In the genomic region with DNA sequence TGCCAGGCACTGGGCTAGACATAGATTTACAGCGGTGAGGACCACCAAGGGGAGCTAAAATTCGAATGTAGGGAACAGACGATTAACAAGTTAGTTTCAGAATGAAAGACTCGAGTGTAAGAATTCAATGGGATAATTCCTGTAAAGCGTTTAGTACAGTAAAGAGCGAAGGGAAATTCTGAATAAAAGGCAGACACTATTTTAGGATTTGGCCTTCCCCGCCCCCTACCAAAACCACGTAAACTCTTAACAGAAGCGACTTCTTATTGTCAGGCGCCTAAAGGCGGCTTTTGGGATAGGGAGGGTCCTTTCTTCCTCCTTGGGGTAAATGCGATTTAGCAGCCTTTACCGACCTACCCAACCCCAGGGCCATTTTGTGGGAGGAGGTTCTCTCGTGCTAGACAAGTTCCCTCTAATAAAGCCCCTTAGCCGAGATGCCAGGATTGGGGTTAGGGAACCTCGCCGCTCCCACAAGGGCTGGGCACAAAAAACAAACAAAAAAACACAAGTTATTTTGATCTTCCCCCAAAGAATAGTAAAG, we compare ENCODE assay signal across 8 cellular contexts. TPM values are rescaled to one million over a fixed set of nuclear protein-coding genes. Genes with fewer than 3 reads are reported as not detected.
DNase-seq lines count a peak whose midpoint lies in the region; ATAC-seq and TF ChIP-seq lines count a peak whose summit lies in the region.

No MANE protein-coding gene starts in this region.

- peak overlapping the region; percentile 92 for H2AFZ ChIP-seq in SU-DHL-6 (ENCODE audit: low read depth, low read length, severe bottlenecking)

- peak overlapping the region; percentile 90 for H3K4me2 ChIP-seq in SU-DHL-6 (ENCODE audit: low read depth, low read length, poor library complexity, severe bottlenecking)

- peaks cover 3% of the 10 kb centered on the region; the same call in 1 of the 2 replicates for H3K36me3 ChIP-seq in SU-DHL-6 (ENCODE audit: low read length)

- peaks cover 37% of the 10 kb centered on the region for H3K4me1 Mint-ChIP-seq in activated CD8-positive, alpha-beta memory T cell treated with anti-CD3 and anti-CD28 coated beads, Interleukin-2, amount 10 ng/mL, durations not matched to agents 7 days and 5 days
- H3K4me1 Mint-ChIP-seq in osteocyte (ENCODE audit: unreplicated experiment), result peaks cover 32% of the 10 kb centered on the region

- CTCF ChIA-PET in activated CD8-positive, alpha-beta memory T cell treated with anti-CD3 and anti-CD28 coated beads, Interleukin-2, amount 10 ng/mL, durations not matched to agents 7 days and 5 days (lab: Charles Lee), result interaction anchor here (1.3 to 1.5 kb wide), 2 partner anchors 9 to 13 kb away, joined by 3 read pairs; a partner anchor contains a TSS

- H3K79me2 ChIP-seq in SU-DHL-6 (ENCODE audit: insufficient read depth, low read length), result peaks cover 44% of the 10 kb centered on the region

- H3K9me2 ChIP-seq in SU-DHL-6 (replicated peaks; ENCODE audit: insufficient read depth, low read length), result no peaks in the 10 kb centered on the region

- H3K9me3 ChIP-seq in SU-DHL-6 (ENCODE audit: insufficient read depth, low read length), result no peaks in the 10 kb centered on the region

- no peak for ATAC-seq in activated CD8-positive, alpha-beta memory T cell treated with anti-CD3 and anti-CD28 coated beads, Interleukin-2, amount 10 ng/mL, durations not matched to agents 7 days and 5 days
- peak; percentile 13 for ATAC-seq in HG03045 (IDR thresholded peaks at IDR 0.05; ENCODE audit: unreplicated experiment)

- H3K36me3 Mint-ChIP-seq in activated CD8-positive, alpha-beta memory T cell treated with anti-CD3 and anti-CD28 coated beads, Interleukin-2, amount 10 ng/mL, durations not matched to agents 7 days and 5 days, result peaks cover 17% of the 10 kb centered on the region
- H3K36me3 Mint-ChIP-seq in osteocyte (ENCODE audit: unreplicated experiment), result peaks cover 11% of the 10 kb centered on the region

- H3K9me3 Mint-ChIP-seq in activated CD8-positive, alpha-beta memory T cell treated with anti-CD3 and anti-CD28 coated beads, Interleukin-2, amount 10 ng/mL, durations not matched to agents 7 days and 5 days (ENCODE audit: low read depth), result no peaks in the 10 kb centered on the region
- no peaks in the 10 kb centered on the region for H3K9me3 Mint-ChIP-seq in osteocyte (ENCODE audit: unreplicated experiment)

- H3K9ac ChIP-seq in SU-DHL-6 (ENCODE audit: low read length), result peak overlapping the region; percentile 67

- H3K4me3 Mint-ChIP-seq in activated CD8-positive, alpha-beta memory T cell treated with anti-CD3 and anti-CD28 coated beads, Interleukin-2, amount 10 ng/mL, durations not matched to agents 7 days and 5 days, result peak overlapping the region; percentile 89
- peak overlapping the region; percentile 100 for H3K4me3 Mint-ChIP-seq in osteocyte (ENCODE audit: unreplicated experiment)

- H3K27me3 ChIP-seq in SU-DHL-6 (ENCODE audit: low read length), result no peaks in the 10 kb centered on the region

- peaks cover 28% of the 10 kb centered on the region for H3F3A ChIP-seq in SU-DHL-6 (ENCODE audit: insufficient read depth)

- peak overlapping the region; percentile 70 for H3K27ac ChIP-seq in SU-DHL-6 (ENCODE audit: low read depth, low read length)

- H3K27me3 Mint-ChIP-seq in activated CD8-positive, alpha-beta memory T cell treated with anti-CD3 and anti-CD28 coated beads, Interleukin-2, amount 10 ng/mL, durations not matched to agents 7 days and 5 days, result peaks cover 2% of the 10 kb centered on the region
- H3K27me3 Mint-ChIP-seq in osteocyte (ENCODE audit: unreplicated experiment), result no peaks in the 10 kb centered on the region

- DNase-seq in activated CD8-positive, alpha-beta memory T cell treated with anti-CD3 and anti-CD28 coated beads, Interleukin-2, amount 10 ng/mL, durations not matched to agents 7 days and 5 days, result no peak
- no peak for DNase-seq in activated CD8-positive, alpha-beta memory T cell treated with anti-CD3 and anti-CD28 coated beads, Interleukin-2, amount 50 U/mL, for 48 hours
- DNase-seq in fibroblast of mammary gland (ENCODE audit: low read depth), result peak; percentile 31
- no peak for DNase-seq in osteocyte (ENCODE audit: extremely low spot score, unreplicated experiment)
- no peak for DNase-seq in iPS-NIHi7 (ENCODE audit: extremely low spot score)
- no peak for DNase-seq in NCI-H1436 treated with DMSO at 0.1 percent for 48 hours (lab: John Stamatoyannopoulos, UW)

- peaks cover 9% of the 10 kb centered on the region for H4K20me1 ChIP-seq in SU-DHL-6 (ENCODE audit: low read depth, low read length)

- TF ChIP-seq CTCF in SU-DHL-6 (IDR thresholded peaks at IDR 0.05; ENCODE audit: insufficient read depth, low read length, poor library complexity, severe bottlenecking) (no peak), fibroblast of mammary gland (conservative IDR thresholded peaks at IDR 0.05; ENCODE audit: control insufficient read depth, insufficient read depth, low read depth, low read length) (no peak), osteocyte (IDR thresholded peaks at IDR 0.05) (no peak)

- peak overlapping the region; percentile 98 for H3K27ac Mint-ChIP-seq in activated CD8-positive, alpha-beta memory T cell treated with anti-CD3 and anti-CD28 coated beads, Interleukin-2, amount 10 ng/mL, durations not matched to agents 7 days and 5 days
- peak overlapping the region; percentile 100 for H3K27ac Mint-ChIP-seq in osteocyte (ENCODE audit: unreplicated experiment)

- peak overlapping the region; percentile 82 for H3K4me3 ChIP-seq in SU-DHL-6 (ENCODE audit: insufficient read depth, low read length, poor library complexity, severe bottlenecking)
- H3K4me3 ChIP-seq in fibroblast of mammary gland (ENCODE audit: control insufficient read depth, low read depth, low read length), result peak overlapping the region; percentile 99

RNA-seq across cellular contexts. Expression of a gene that starts 0.5 kb away (rescaled TPM):
- total RNA-seq in activated CD8-positive, alpha-beta memory T cell treated with anti-CD3 and anti-CD28 coated beads, Interleukin-2, amount 10 ng/mL, durations not matched to agents 7 days and 5 days, result 10 to 100 TPM; 57.3 to 59.7 TPM
- 83.0 and 84.8 TPM in 2 replicates for total RNA-seq in osteocyte

RNA-seq across cellular contexts. Expression of a gene that starts 12.3 kb away (rescaled TPM):
- total RNA-seq in activated CD8-positive, alpha-beta memory T cell treated with anti-CD3 and anti-CD28 coated beads, Interleukin-2, amount 10 ng/mL, durations not matched to agents 7 days and 5 days, result under 1 TPM in 1 of 2 experiments, not detected in 1; 0.66 TPM
- 1.8 and 2.7 TPM in 2 replicates for total RNA-seq in osteocyte
